1 cellular context compared by ENCODE assay signal in genomic region chr14:19372813-19373500, GRCh38.
TF ChIP-seq lines count a peak whose summit lies in the region.
"Not testable (repeated sequence)": the region's sequence is repeated elsewhere in the genome, so short reads cannot be mapped to it uniquely, and the experiment has no call there.

No MANE protein-coding gene starts in this region.

TF ChIP-seq in K562, 482 proteins besides CTCF, POLR2A, EP300 and RAD21 (continued from another document):
- TF ChIP-seq HOMEZ (CRISPR knock-in tag; IDR thresholded peaks at IDR 0.05), result 0 out of 2 replicates have a peak, but pooled peaks have one; percentile 21
- 0 out of 2 replicates have a peak, but pooled peaks have one; percentile 16 for TF ChIP-seq PKNOX1 (IDR thresholded peaks at IDR 0.05)
- TF ChIP-seq ZBTB7A (IDR thresholded peaks at IDR 0.05; ENCODE audit: borderline replicate concordance, control insufficient read depth, low read depth, low read length), result peak; percentile 37; the same call in 1 of the 2 replicates
- TF ChIP-seq JUND (IDR thresholded peaks at IDR 0.05; ENCODE audit: borderline replicate concordance, low read depth, low read length), result peak; percentile 43; the same call in 1 of the 2 replicates
- TF ChIP-seq JUND (tag; IDR thresholded peaks at IDR 0.05; ENCODE audit: borderline replicate concordance, low read depth, low read length); ATF1 (CRISPR knock-in tag; IDR thresholded peaks at IDR 0.05): not testable (repeated sequence)
- TF ChIP-seq ATF7 (IDR thresholded peaks at IDR 0.05), result peak; percentile 64
- peak; percentile 52; the same call in 1 of the 2 replicates for TF ChIP-seq MGA (IDR thresholded peaks at IDR 0.05)
- peak; percentile 48 to 63 for TF ChIP-seq NRF1 (conservative IDR thresholded peaks at IDR 0.05 in 1 of 2, IDR thresholded peaks at IDR 0.05 in 1 of 2)
- TF ChIP-seq LCOR (CRISPR knock-in tag; IDR thresholded peaks at IDR 0.05), result peak; percentile 52; the same call in 1 of the 2 replicates
- peak in 1 of 3 experiments; percentile 56 for TF ChIP-seq YY1 (IDR thresholded peaks at IDR 0.05; ENCODE audit: borderline replicate concordance in 1 of 3, control insufficient read depth in 1 of 3, extremely low read depth in 1 of 3, insufficient read depth in 3 of 3, insufficient read length in 1 of 3, insufficient replicate concordance in 2 of 3, low read depth in 1 of 3, low read length in 2 of 3)
- TF ChIP-seq MAX (CRISPR knock-in tag; IDR thresholded peaks at IDR 0.05), result peak; percentile 36; the same call in 1 of the 2 replicates
- peak; percentile 50; the same call in 1 of the 2 replicates for TF ChIP-seq CREM (IDR thresholded peaks at IDR 0.05; ENCODE audit: low read depth)
- peak; percentile 79 for TF ChIP-seq ZFX (CRISPR knock-in tag; IDR thresholded peaks at IDR 0.05)
- 0 out of 4 replicates have a peak, but pooled peaks of 1 of the 2 experiments have one; percentile 37 for TF ChIP-seq TBL1XR1 (IDR thresholded peaks at IDR 0.05; ENCODE audit: low read length in 2 of 2)
- TF ChIP-seq ESRRA (IDR thresholded peaks at IDR 0.05; ENCODE audit: borderline replicate concordance, low read depth), result peak; percentile 31; the same call in 1 of the 2 replicates
- TF ChIP-seq RBFOX2 (IDR thresholded peaks at IDR 0.05; ENCODE audit: low read depth, low read length), result peak; percentile 55
- TF ChIP-seq SMAD4 (CRISPR knock-in tag; conservative IDR thresholded peaks at IDR 0.05), result peak; percentile 76
- TF ChIP-seq KLF16 (IDR thresholded peaks at IDR 0.05), result peak; percentile 63; the same call in 1 of the 2 replicates
- TF ChIP-seq DMBX1 (CRISPR knock-in tag; IDR thresholded peaks at IDR 0.05; ENCODE audit: borderline replicate concordance), result peak; percentile 47; the same call in 1 of the 2 replicates
- TF ChIP-seq FOXO4 (CRISPR knock-in tag; IDR thresholded peaks at IDR 0.05), result 0 out of 2 replicates have a peak, but pooled peaks have one; percentile 39
- TF ChIP-seq MBD2 (IDR thresholded peaks at IDR 0.05; ENCODE audit: borderline replicate concordance, low read depth), result peak; percentile 25; the same call in 1 of the 2 replicates
- TF ChIP-seq HMGN3 (IDR thresholded peaks at IDR 0.05; ENCODE audit: borderline replicate concordance, extremely low read depth, insufficient read length, low read depth, low read length), result peak; percentile 39
- peak; percentile 44; the same call in 1 of the 2 replicates for TF ChIP-seq TFAP4 (CRISPR knock-in tag; IDR thresholded peaks at IDR 0.05; ENCODE audit: borderline replicate concordance)
- TF ChIP-seq ATF1 (tag; IDR thresholded peaks at IDR 0.05), result peak; percentile 40; the same call in 1 of the 2 replicates
- peak in 1 of 2 experiments; percentile 68; a peak in 2 of 4 replicates for TF ChIP-seq RCOR1 (IDR thresholded peaks at IDR 0.05; ENCODE audit: borderline replicate concordance in 1 of 2, low read depth in 2 of 2, low read length in 2 of 2)
- peak; percentile 78 for TF ChIP-seq ZNF263 (CRISPR knock-in tag; IDR thresholded peaks at IDR 0.05; ENCODE audit: borderline replicate concordance)
- TF ChIP-seq STAG1 (CRISPR knock-in tag; IDR thresholded peaks at IDR 0.05; ENCODE audit: borderline replicate concordance), result peak; percentile 37; the same call in 1 of the 2 replicates
- peak; percentile 79 for TF ChIP-seq L3MBTL2 (IDR thresholded peaks at IDR 0.05)
- TF ChIP-seq ZEB2 (IDR thresholded peaks at IDR 0.05), result peak; percentile 56; the same call in 1 of the 2 replicates
